1 cellular context compared by ENCODE assay signal in genomic region chr3:52452570-52453221, GRCh38.
TF ChIP-seq lines count a peak whose summit lies in the region.

No MANE protein-coding gene starts in this region.

TF ChIP-seq in HepG2, 621 proteins besides CTCF, POLR2A, EP300 and RAD21 (continues in another document):
- no peak for TF ChIP-seq SOX6 (IDR thresholded peaks at IDR 0.05)
- peak; percentile 75 for TF ChIP-seq SOX6 (CRISPR knock-in tag; IDR thresholded peaks at IDR 0.05)
- TF ChIP-seq E2F2 (CRISPR knock-in tag; IDR thresholded peaks at IDR 0.05; ENCODE audit: borderline replicate concordance): no peak
- peak; percentile 59; the same call in 1 of the 2 replicates for TF ChIP-seq HNRNPL (IDR thresholded peaks at IDR 0.05; ENCODE audit: low read depth, low read length)
- TF ChIP-seq SOX5 (CRISPR knock-in tag; IDR thresholded peaks at IDR 0.05; ENCODE audit: borderline replicate concordance): peak; percentile 49
- TF ChIP-seq, protein P1, sequence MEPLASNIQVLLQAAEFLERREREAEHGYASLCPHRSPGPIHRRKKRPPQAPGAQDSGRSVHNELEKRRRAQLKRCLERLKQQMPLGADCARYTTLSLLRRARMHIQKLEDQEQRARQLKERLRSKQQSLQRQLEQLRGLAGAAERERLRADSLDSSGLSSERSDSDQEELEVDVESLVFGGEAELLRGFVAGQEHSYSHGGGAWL (CRISPR knock-in tag; IDR thresholded peaks at IDR 0.05): no peak
- no peak for TF ChIP-seq ZNF674 (CRISPR knock-in tag; IDR thresholded peaks at IDR 0.05; ENCODE audit: low read depth)
- no peak; the same call in none of the 2 replicates for TF ChIP-seq PAXIP1 (CRISPR knock-in tag; conservative IDR thresholded peaks at IDR 0.05)
- TF ChIP-seq ZMYM3 (CRISPR knock-in tag; IDR thresholded peaks at IDR 0.05): peak; percentile 64
- TF ChIP-seq ZNF891 (CRISPR knock-in tag; IDR thresholded peaks at IDR 0.05): no peak
- no peak for TF ChIP-seq SYNCRIP (IDR thresholded peaks at IDR 0.05; ENCODE audit: insufficient read depth, low read depth, low read length)
- TF ChIP-seq MYC (CRISPR knock-in tag; IDR thresholded peaks at IDR 0.05; ENCODE audit: borderline replicate concordance): peak; percentile 29; the same call in 1 of the 2 replicates
- TF ChIP-seq RXRA (CRISPR knock-in tag; IDR thresholded peaks at IDR 0.05): peak; percentile 70
- TF ChIP-seq PBX2 (CRISPR knock-in tag; IDR thresholded peaks at IDR 0.05): no peak
- TF ChIP-seq ARID4A (CRISPR knock-in tag; IDR thresholded peaks at IDR 0.05; ENCODE audit: borderline replicate concordance): peak; percentile 8; the same call in 1 of the 2 replicates
- TF ChIP-seq NR2F6 (IDR thresholded peaks at IDR 0.05): no peak; the same call in 1 of the 2 replicates
- TF ChIP-seq NR2F6 (CRISPR knock-in tag; IDR thresholded peaks at IDR 0.05): 0 out of 2 replicates have a peak, but pooled peaks have one; percentile 22
- TF ChIP-seq, protein P2, sequence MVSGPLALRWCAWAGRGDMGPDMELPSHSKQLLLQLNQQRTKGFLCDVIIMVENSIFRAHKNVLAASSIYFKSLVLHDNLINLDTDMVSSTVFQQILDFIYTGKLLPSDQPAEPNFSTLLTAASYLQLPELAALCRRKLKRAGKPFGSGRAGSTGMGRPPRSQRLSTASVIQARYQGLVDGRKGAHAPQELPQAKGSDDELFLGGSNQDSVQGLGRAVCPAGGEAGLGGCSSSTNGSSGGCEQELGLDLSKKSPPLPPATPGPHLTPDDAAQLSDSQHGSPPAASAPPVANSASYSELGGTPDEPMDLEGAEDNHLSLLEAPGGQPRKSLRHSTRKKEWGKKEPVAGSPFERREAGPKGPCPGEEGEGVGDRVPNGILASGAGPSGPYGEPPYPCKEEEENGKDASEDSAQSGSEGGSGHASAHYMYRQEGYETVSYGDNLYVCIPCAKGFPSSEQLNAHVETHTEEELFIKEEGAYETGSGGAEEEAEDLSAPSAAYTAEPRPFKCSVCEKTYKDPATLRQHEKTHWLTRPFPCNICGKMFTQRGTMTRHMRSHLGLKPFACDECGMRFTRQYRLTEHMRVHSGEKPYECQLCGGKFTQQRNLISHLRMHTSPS (CRISPR knock-in tag; IDR thresholded peaks at IDR 0.05; ENCODE audit: low read depth): 0 out of 2 replicates have a peak, but pooled peaks have one; percentile 20
- TF ChIP-seq, protein P3, sequence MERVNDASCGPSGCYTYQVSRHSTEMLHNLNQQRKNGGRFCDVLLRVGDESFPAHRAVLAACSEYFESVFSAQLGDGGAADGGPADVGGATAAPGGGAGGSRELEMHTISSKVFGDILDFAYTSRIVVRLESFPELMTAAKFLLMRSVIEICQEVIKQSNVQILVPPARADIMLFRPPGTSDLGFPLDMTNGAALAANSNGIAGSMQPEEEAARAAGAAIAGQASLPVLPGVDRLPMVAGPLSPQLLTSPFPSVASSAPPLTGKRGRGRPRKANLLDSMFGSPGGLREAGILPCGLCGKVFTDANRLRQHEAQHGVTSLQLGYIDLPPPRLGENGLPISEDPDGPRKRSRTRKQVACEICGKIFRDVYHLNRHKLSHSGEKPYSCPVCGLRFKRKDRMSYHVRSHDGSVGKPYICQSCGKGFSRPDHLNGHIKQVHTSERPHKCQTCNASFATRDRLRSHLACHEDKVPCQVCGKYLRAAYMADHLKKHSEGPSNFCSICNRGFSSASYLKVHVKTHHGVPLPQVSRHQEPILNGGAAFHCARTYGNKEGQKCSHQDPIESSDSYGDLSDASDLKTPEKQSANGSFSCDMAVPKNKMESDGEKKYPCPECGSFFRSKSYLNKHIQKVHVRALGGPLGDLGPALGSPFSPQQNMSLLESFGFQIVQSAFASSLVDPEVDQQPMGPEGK (CRISPR knock-in tag; IDR thresholded peaks at IDR 0.05): peak; percentile 69
- TF ChIP-seq ZNF687 (CRISPR knock-in tag; IDR thresholded peaks at IDR 0.05): peak; percentile 10; the same call in 1 of the 2 replicates
- no peak for TF ChIP-seq ZNF264 (CRISPR knock-in tag; IDR thresholded peaks at IDR 0.05)
- TF ChIP-seq ZBTB7A (CRISPR knock-in tag; IDR thresholded peaks at IDR 0.05): peak; percentile 42; the same call in 1 of the 2 replicates
- TF ChIP-seq REPIN1 (CRISPR knock-in tag; IDR thresholded peaks at IDR 0.05; ENCODE audit: borderline replicate concordance, low read depth): no peak
- no peak for TF ChIP-seq NKX3-1 (CRISPR knock-in tag; IDR thresholded peaks at IDR 0.05)
- no peak for TF ChIP-seq JARID2 (CRISPR knock-in tag; IDR thresholded peaks at IDR 0.05; ENCODE audit: insufficient replicate concordance)
- 0 out of 2 replicates have a peak, but pooled peaks have one; percentile 34 for TF ChIP-seq GATAD2A (CRISPR knock-in tag; IDR thresholded peaks at IDR 0.05)
- TF ChIP-seq MEF2D (CRISPR knock-in tag; IDR thresholded peaks at IDR 0.05): 0 out of 2 replicates have a peak, but pooled peaks have one; percentile 43
- TF ChIP-seq ESRRA (CRISPR knock-in tag; IDR thresholded peaks at IDR 0.05; ENCODE audit: low read depth): peak; percentile 63; the same call in 1 of the 2 replicates
- 0 out of 2 replicates have a peak, but pooled peaks have one; percentile 27 for TF ChIP-seq YEATS4 (CRISPR knock-in tag; IDR thresholded peaks at IDR 0.05; ENCODE audit: borderline replicate concordance)
- TF ChIP-seq ZNF577 (CRISPR knock-in tag; IDR thresholded peaks at IDR 0.05; ENCODE audit: borderline replicate concordance, low read depth): no peak
- TF ChIP-seq TEAD3 (CRISPR knock-in tag; optimal IDR thresholded peaks at IDR 0.05; ENCODE audit: borderline replicate concordance): peak; percentile 17
- TF ChIP-seq ZNF629 (CRISPR knock-in tag; conservative IDR thresholded peaks at IDR 0.05): peak; percentile 92
- TF ChIP-seq ZNF263 (CRISPR knock-in tag; IDR thresholded peaks at IDR 0.05): 0 out of 2 replicates have a peak, but pooled peaks have one; percentile 33
- TF ChIP-seq SOX13 (IDR thresholded peaks at IDR 0.05): no peak
- TF ChIP-seq SOX13 (CRISPR knock-in tag; conservative IDR thresholded peaks at IDR 0.05 in 1 of 2, IDR thresholded peaks at IDR 0.05 in 1 of 2): peak in 1 of 2 experiments; percentile 80; a peak in 2 of 4 replicates
- no peak for TF ChIP-seq JUNB (CRISPR knock-in tag; IDR thresholded peaks at IDR 0.05; ENCODE audit: borderline replicate concordance)
- TF ChIP-seq HNF4A (CRISPR knock-in tag; IDR thresholded peaks at IDR 0.05): peak; percentile 42; the same call in 1 of the 2 replicates
- no peak for TF ChIP-seq NFE2L2 (IDR thresholded peaks at IDR 0.05; ENCODE audit: low read length)
- 0 out of 2 replicates have a peak, but pooled peaks have one; percentile 32 for TF ChIP-seq ZBTB7B (CRISPR knock-in tag; IDR thresholded peaks at IDR 0.05)
- peak; percentile 73; the same call in 1 of the 2 replicates for TF ChIP-seq SIX1 (CRISPR knock-in tag; IDR thresholded peaks at IDR 0.05; ENCODE audit: borderline replicate concordance)
- TF ChIP-seq TFAP4 (IDR thresholded peaks at IDR 0.05; ENCODE audit: borderline replicate concordance, low read depth): peak; percentile 18; the same call in 1 of the 2 replicates
- no peak for TF ChIP-seq ZNF468 (CRISPR knock-in tag; IDR thresholded peaks at IDR 0.05)
